ENCODE assay signal across 1 cellular context in genomic region chr12:13044002-13044858, GRCh38.
A peak's percentile ranks its signal among the peaks of the same experiment; 100 is the strongest.
TF ChIP-seq lines count a peak whose summit lies in the region.

FAM234B (plus strand) TSS chr12:13044381; CDS start chr12:13044404, 23 bp downstream.

TF ChIP-seq in HEK293, 187 proteins besides CTCF, POLR2A, EP300 and RAD21 (continued from another document and continues in another):
- TF ChIP-seq, protein P1, sequence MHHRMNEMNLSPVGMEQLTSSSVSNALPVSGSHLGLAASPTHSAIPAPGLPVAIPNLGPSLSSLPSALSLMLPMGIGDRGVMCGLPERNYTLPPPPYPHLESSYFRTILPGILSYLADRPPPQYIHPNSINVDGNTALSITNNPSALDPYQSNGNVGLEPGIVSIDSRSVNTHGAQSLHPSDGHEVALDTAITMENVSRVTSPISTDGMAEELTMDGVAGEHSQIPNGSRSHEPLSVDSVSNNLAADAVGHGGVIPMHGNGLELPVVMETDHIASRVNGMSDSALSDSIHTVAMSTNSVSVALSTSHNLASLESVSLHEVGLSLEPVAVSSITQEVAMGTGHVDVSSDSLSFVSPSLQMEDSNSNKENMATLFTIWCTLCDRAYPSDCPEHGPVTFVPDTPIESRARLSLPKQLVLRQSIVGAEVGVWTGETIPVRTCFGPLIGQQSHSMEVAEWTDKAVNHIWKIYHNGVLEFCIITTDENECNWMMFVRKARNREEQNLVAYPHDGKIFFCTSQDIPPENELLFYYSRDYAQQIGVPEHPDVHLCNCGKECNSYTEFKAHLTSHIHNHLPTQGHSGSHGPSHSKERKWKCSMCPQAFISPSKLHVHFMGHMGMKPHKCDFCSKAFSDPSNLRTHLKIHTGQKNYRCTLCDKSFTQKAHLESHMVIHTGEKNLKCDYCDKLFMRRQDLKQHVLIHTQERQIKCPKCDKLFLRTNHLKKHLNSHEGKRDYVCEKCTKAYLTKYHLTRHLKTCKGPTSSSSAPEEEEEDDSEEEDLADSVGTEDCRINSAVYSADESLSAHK (tag by site-specific recombination; IDR thresholded peaks at IDR 0.05) = no peak
- TF ChIP-seq ZNF513 (tag by site-specific recombination; IDR thresholded peaks at IDR 0.05) = no peak
- TF ChIP-seq ZNF121 (tag by site-specific recombination; IDR thresholded peaks at IDR 0.05) = no peak
- TF ChIP-seq ZNF561 (tag by site-specific recombination; IDR thresholded peaks at IDR 0.05; ENCODE audit: borderline replicate concordance) = 0 out of 2 replicates have a peak, but pooled peaks have one; percentile 9
- TF ChIP-seq ZNF747 (tag by site-specific recombination; IDR thresholded peaks at IDR 0.05) = no peak
- TF ChIP-seq ZNF549 (tag by site-specific recombination; IDR thresholded peaks at IDR 0.05) = no peak
- TF ChIP-seq, protein P2, sequence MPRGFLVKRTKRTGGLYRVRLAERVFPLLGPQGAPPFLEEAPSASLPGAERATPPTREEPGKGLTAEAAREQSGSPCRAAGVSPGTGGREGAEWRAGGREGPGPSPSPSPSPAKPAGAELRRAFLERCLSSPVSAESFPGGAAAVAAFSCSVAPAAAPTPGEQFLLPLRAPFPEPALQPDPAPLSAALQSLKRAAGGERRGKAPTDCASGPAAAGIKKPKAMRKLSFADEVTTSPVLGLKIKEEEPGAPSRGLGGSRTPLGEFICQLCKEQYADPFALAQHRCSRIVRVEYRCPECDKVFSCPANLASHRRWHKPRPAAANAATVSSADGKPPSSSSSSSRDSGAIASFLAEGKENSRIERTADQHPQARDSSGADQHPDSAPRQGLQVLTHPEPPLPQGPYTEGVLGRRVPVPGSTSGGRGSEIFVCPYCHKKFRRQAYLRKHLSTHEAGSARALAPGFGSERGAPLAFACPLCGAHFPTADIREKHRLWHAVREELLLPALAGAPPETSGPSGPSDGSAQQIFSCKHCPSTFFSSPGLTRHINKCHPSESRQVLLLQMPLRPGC (tag by site-specific recombination; IDR thresholded peaks at IDR 0.05) = no peak
- TF ChIP-seq ZIC2 (tag by site-specific recombination; IDR thresholded peaks at IDR 0.05) = peak; percentile 59
- TF ChIP-seq HOXA7 (CRISPR knock-in tag; IDR thresholded peaks at IDR 0.05; ENCODE audit: borderline replicate concordance) = no peak
- TF ChIP-seq PBX3 (CRISPR knock-in tag; IDR thresholded peaks at IDR 0.05) = 0 out of 2 replicates have a peak, but pooled peaks have one; percentile 28
- no peak for TF ChIP-seq BCL6B (tag by site-specific recombination; IDR thresholded peaks at IDR 0.05)
- TF ChIP-seq ZNF169 (tag by site-specific recombination; IDR thresholded peaks at IDR 0.05) = no peak
- 0 out of 2 replicates have a peak, but pooled peaks have one; percentile 48 for TF ChIP-seq GLI4 (tag by site-specific recombination; IDR thresholded peaks at IDR 0.05)
- no peak for TF ChIP-seq ZNF701 (tag by site-specific recombination; IDR thresholded peaks at IDR 0.05)
- TF ChIP-seq ZBTB17 (tag by site-specific recombination; IDR thresholded peaks at IDR 0.05) = peak; percentile 78
- no peak for TF ChIP-seq SALL2 (tag by site-specific recombination; IDR thresholded peaks at IDR 0.05; ENCODE audit: borderline replicate concordance)
- no peak for TF ChIP-seq ZBTB44 (tag by site-specific recombination; IDR thresholded peaks at IDR 0.05)
- TF ChIP-seq ZSCAN23 (tag by site-specific recombination; IDR thresholded peaks at IDR 0.05) = no peak
- TF ChIP-seq ZNF324 (tag by site-specific recombination; IDR thresholded peaks at IDR 0.05) = no peak; the same call in none of the 2 replicates
- peak; percentile 44; the same call in 1 of the 2 replicates for TF ChIP-seq ZBTB48 (tag by site-specific recombination; IDR thresholded peaks at IDR 0.05)
- TF ChIP-seq, protein P3, sequence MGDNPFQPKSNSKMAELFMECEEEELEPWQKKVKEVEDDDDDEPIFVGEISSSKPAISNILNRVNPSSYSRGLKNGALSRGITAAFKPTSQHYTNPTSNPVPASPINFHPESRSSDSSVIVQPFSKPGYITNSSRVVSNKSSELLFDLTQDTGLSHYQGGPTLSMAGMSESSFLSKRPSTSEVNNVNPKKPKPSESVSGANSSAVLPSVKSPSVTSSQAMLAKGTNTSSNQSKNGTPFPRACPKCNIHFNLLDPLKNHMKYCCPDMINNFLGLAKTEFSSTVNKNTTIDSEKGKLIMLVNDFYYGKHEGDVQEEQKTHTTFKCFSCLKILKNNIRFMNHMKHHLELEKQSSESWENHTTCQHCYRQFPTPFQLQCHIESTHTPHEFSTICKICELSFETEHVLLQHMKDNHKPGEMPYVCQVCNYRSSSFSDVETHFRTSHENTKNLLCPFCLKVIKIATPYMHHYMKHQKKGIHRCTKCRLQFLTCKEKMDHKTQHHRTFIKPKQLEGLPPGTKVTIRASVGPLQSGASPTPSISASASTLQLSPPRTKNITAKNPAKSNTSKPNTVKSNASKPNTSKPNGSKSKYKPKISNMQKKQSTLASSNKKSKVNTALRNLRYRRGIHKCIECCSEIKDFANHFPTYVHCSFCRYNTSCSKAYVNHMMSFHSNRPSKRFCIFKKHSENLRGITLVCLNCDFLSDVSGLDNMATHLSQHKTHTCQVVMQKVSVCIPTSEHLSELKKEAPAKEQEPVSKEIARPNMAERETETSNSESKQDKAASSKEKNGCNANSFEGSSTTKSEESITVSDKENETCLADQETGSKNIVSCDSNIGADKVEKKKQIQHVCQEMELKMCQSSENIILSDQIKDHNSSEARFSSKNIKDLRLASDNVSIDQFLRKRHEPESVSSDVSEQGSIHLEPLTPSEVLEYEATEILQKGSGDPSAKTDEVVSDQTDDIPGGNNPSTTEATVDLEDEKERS (tag by site-specific recombination; IDR thresholded peaks at IDR 0.05) = no peak
- TF ChIP-seq ZSCAN5A (tag by site-specific recombination; IDR thresholded peaks at IDR 0.05) = no peak
- TF ChIP-seq ZNF366 (tag by site-specific recombination; conservative IDR thresholded peaks at IDR 0.05) = peak; percentile 31
- no peak for TF ChIP-seq ZNF433 (tag by site-specific recombination; IDR thresholded peaks at IDR 0.05; ENCODE audit: low read depth)
- no peak for TF ChIP-seq BCL11A (tag by site-specific recombination; IDR thresholded peaks at IDR 0.05; ENCODE audit: low read depth)
- TF ChIP-seq ZNF341 (tag by site-specific recombination; IDR thresholded peaks at IDR 0.05; ENCODE audit: low read depth) = no peak
- no peak for TF ChIP-seq ZNF654 (tag by site-specific recombination; IDR thresholded peaks at IDR 0.05; ENCODE audit: low read depth)
- TF ChIP-seq, protein P4, sequence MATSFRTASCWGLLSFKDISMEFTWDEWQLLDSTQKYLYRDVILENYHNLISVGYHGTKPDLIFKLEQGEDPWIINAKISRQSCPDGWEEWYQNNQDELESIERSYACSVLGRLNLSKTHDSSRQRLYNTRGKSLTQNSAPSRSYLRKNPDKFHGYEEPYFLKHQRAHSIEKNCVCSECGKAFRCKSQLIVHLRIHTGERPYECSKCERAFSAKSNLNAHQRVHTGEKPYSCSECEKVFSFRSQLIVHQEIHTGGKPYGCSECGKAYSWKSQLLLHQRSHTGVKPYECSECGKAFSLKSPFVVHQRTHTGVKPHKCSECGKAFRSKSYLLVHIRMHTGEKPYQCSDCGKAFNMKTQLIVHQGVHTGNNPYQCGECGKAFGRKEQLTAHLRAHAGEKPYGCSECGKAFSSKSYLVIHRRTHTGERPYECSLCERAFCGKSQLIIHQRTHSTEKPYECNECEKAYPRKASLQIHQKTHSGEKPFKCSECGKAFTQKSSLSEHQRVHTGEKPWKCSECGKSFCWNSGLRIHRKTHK (tag by site-specific recombination; IDR thresholded peaks at IDR 0.05) = no peak
- peak; percentile 81; the same call in 1 of the 2 replicates for TF ChIP-seq ZNF423 (tag by site-specific recombination; IDR thresholded peaks at IDR 0.05)
- TF ChIP-seq ZSCAN16 (tag by site-specific recombination; IDR thresholded peaks at IDR 0.05) = no peak
- TF ChIP-seq ZNF350 (tag by site-specific recombination; IDR thresholded peaks at IDR 0.05) = no peak
- peak; percentile 71; the same call in 1 of the 2 replicates for TF ChIP-seq ZNF768 (tag by site-specific recombination; IDR thresholded peaks at IDR 0.05)
- TF ChIP-seq, protein P5, sequence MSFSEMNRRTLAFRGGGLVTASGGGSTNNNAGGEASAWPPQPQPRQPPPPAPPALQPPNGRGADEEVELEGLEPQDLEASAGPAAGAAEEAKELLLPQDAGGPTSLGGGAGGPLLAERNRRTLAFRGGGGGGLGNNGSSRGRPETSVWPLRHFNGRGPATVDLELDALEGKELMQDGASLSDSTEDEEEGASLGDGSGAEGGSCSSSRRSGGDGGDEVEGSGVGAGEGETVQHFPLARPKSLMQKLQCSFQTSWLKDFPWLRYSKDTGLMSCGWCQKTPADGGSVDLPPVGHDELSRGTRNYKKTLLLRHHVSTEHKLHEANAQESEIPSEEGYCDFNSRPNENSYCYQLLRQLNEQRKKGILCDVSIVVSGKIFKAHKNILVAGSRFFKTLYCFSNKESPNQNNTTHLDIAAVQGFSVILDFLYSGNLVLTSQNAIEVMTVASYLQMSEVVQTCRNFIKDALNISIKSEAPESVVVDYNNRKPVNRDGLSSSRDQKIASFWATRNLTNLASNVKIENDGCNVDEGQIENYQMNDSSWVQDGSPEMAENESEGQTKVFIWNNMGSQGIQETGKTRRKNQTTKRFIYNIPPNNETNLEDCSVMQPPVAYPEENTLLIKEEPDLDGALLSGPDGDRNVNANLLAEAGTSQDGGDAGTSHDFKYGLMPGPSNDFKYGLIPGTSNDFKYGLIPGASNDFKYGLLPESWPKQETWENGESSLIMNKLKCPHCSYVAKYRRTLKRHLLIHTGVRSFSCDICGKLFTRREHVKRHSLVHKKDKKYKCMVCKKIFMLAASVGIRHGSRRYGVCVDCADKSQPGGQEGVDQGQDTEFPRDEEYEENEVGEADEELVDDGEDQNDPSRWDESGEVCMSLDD (tag by site-specific recombination; IDR thresholded peaks at IDR 0.05) = peak; percentile 51
- TF ChIP-seq ZNF133 (tag by site-specific recombination; IDR thresholded peaks at IDR 0.05) = no peak
- TF ChIP-seq ZNF600 (tag by site-specific recombination; IDR thresholded peaks at IDR 0.05) = peak; percentile 99
- no peak for TF ChIP-seq ZNF221 (tag by site-specific recombination; IDR thresholded peaks at IDR 0.05; ENCODE audit: borderline replicate concordance)
- TF ChIP-seq ZNF658 (tag by site-specific recombination; IDR thresholded peaks at IDR 0.05) = no peak
- TF ChIP-seq ZFP37 (tag by site-specific recombination; IDR thresholded peaks at IDR 0.05) = peak; percentile 63; the same call in 1 of the 2 replicates
- TF ChIP-seq ZNF544 (tag by site-specific recombination; IDR thresholded peaks at IDR 0.05) = no peak
- no peak for TF ChIP-seq ZFP41 (tag by site-specific recombination; IDR thresholded peaks at IDR 0.05; ENCODE audit: borderline replicate concordance)
- TF ChIP-seq ZNF211 (tag by site-specific recombination; IDR thresholded peaks at IDR 0.05; ENCODE audit: low read depth) = no peak
- no peak for TF ChIP-seq ZNF23 (tag by site-specific recombination; IDR thresholded peaks at IDR 0.05; ENCODE audit: borderline replicate concordance)
- no peak for TF ChIP-seq ZNF558 (tag by site-specific recombination; IDR thresholded peaks at IDR 0.05)
- TF ChIP-seq ZNF843 (tag by site-specific recombination; IDR thresholded peaks at IDR 0.05) = no peak
- no peak for TF ChIP-seq HOXD13 (CRISPR knock-in tag; IDR thresholded peaks at IDR 0.05; ENCODE audit: borderline replicate concordance)
- no peak for TF ChIP-seq ZNF404 (tag by site-specific recombination; IDR thresholded peaks at IDR 0.05)
